9 cellular contexts compared by ENCODE assay signal in the genomic region with DNA sequence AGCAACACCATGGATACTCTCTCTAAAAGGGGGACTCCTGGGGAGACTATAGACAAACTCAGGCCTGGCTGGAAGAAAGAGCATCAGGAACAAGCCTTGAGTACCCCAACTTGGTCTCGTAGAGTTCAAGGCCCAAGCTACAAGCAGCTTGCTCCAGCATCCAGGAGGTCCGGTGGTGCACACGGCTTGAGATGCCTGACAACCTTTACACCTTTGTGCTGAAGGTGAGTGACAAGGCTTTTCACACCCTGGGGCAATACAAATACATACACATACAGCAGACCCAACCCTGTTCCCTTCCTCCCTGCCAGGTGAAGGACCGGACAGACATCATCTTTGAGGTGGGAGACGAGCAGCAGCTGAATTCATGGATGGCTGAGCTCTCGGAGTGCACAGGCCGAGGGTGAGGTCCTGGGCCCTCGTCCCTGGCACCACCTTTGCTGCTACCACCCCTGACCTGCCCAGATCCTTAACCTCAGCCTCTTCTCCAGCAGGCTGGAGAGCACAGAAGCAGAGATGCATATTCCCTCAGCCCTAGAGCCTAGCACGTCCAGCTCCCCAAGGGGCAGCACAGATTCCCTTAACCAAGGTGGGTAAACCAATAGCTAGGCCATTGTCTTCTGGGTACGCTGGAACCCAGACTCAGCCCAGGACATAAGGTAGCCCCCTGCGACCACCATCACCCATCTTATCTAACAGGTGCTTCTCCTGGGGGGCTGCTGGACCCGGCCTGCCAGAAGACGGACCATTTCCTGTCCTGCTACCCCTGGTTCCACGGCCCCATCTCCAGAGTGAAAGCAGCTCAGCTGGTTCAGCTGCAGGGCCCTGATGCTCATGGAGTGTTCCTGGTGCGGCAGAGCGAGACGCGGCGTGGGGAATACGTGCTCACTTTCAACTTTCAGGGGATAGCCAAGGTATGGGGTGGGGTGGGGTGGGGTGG. TPM values are rescaled to one million over a fixed set of nuclear protein-coding genes. Genes with fewer than 3 reads are reported as not detected.
DNase-seq lines count a peak whose midpoint lies in the region; ATAC-seq and TF ChIP-seq lines count a peak whose summit lies in the region.
"Had no signal": no experiment of that assay in that cellular context is flagged by ENCODE, and none has a peak within 500 bp of the region (broad histone marks: within the 10 kb centered on the region; RNA-seq: fewer than 3 reads in every experiment).

No MANE protein-coding gene starts in this region.

- TF ChIP-seq CTCF in colonic mucosa (IDR thresholded peaks at IDR 0.05) = no peak

- H2AFZ ChIP-seq in ACC112 (ENCODE audit: low read length, unreplicated experiment) = no peak overlapping the region
- H2AFZ ChIP-seq: PC-9 had no signal

- H3K27ac ChIP-seq in ACC112 (ENCODE audit: low read depth, low read length) (peak overlapping the region; percentile 62), HUES6 (ENCODE audit: low read depth, low read length) (peak overlapping the region; percentile 35; the same call in 1 of the 2 replicates), colonic mucosa (peak overlapping the region; percentile 53), mucosa of rectum (ENCODE audit: low read depth in 2 of 2, low read length in 2 of 2) (peak overlapping the region; percentile 69 to 84)
- H3K27ac ChIP-seq: PC-9 had no signal

- H3K36me3 ChIP-seq in ACC112 (ENCODE audit: insufficient read depth, low read length) (peaks cover 12% of the 10 kb centered on the region), HUES6 (ENCODE audit: control insufficient read depth, insufficient read depth, low read length) (peaks cover 81% of the 10 kb centered on the region), colonic mucosa (peaks cover 7% of the 10 kb centered on the region), mucosa of rectum (ENCODE audit: control insufficient read depth in 2 of 2, insufficient read depth in 2 of 2, low read length in 2 of 2) (peaks cover 42 to 50% of the 10 kb centered on the region in 2 donors)

- H3K4me3 ChIP-seq in ACC112 (ENCODE audit: low read depth, low read length) (no peak overlapping the region), HUES6 (ENCODE audit: low read depth, low read length) (no peak overlapping the region), colonic mucosa (no peak overlapping the region), mucosa of rectum (ENCODE audit: low read length in 2 of 2) (no peak overlapping the region)
- H3K4me3 ChIP-seq: PC-9 had no signal

- H3K79me2 ChIP-seq in ACC112 (ENCODE audit: control insufficient read depth, insufficient read depth, low read length, unreplicated experiment) = peaks cover 42% of the 10 kb centered on the region

- H3K4me1 ChIP-seq in ACC112 (ENCODE audit: control insufficient read depth, insufficient read depth, low read length, unreplicated experiment) (peaks cover 46% of the 10 kb centered on the region), HUES6 (ENCODE audit: control insufficient read depth, insufficient read depth, low read length) (peaks cover 33% of the 10 kb centered on the region), colonic mucosa (peaks cover 39% of the 10 kb centered on the region), mucosa of rectum (ENCODE audit: control insufficient read depth in 2 of 2, insufficient read depth in 2 of 2, low read length in 2 of 2) (peaks cover 52 to 56% of the 10 kb centered on the region in 2 donors)

- peak; percentile 33 for DNase-seq in colonic mucosa
- no peak for DNase-seq in RPMI8226
- DNase-seq in DMS 273 treated with DMSO at 0.1 percent for 48 hours (lab: John Stamatoyannopoulos, UW) = no peak
- DNase-seq: PC-9 had no signal

- intact Hi-C loops in colonic mucosa (cut with DNase I) = no loop called here

- H3K27me3 ChIP-seq in ACC112 (ENCODE audit: insufficient read depth, low read length) (no peaks in the 10 kb centered on the region), HUES6 (ENCODE audit: control insufficient read depth, insufficient read depth, low read length) (no peaks in the 10 kb centered on the region), colonic mucosa (no peaks in the 10 kb centered on the region), mucosa of rectum (ENCODE audit: control insufficient read depth in 2 of 2, insufficient read depth in 2 of 2, low read length in 2 of 2) (no peaks in the 10 kb centered on the region)

- H3K9me3 ChIP-seq in HUES6 (ENCODE audit: control insufficient read depth, insufficient read depth, low read depth, low read length) (no peaks in the 10 kb centered on the region), colonic mucosa (no peaks in the 10 kb centered on the region), mucosa of rectum (ENCODE audit: control insufficient read depth in 2 of 2, low read length in 2 of 2) (no peaks in the 10 kb centered on the region)

- ATAC-seq in GM19023 (IDR thresholded peaks at IDR 0.05; ENCODE audit: unreplicated experiment) = no peak
- no peak for ATAC-seq in GM21515 (IDR thresholded peaks at IDR 0.05; ENCODE audit: unreplicated experiment)

- H3K9ac ChIP-seq in HUES6 (ENCODE audit: low read length) (no peak overlapping the region), colonic mucosa (ENCODE audit: low read depth in 2 of 2, low read length in 2 of 2) (peak overlapping the region in 1 of 2 donors; percentile 40), mucosa of rectum (ENCODE audit: low read depth in 1 of 2, low read length in 2 of 2) (peak overlapping the region in 1 of 2 donors; percentile 30)

RNA-seq across cellular contexts. Expression of a gene that starts 41.2 kb away (rescaled TPM):
- 10 to 100 TPM; 26.4 to 40.9 TPM for total RNA-seq in colonic mucosa
